In genomic region chr1:155125946-155126493, GRCh38 we compare ENCODE assay signal across 3 cellular contexts.
TF ChIP-seq lines count a peak whose summit lies in the region.

No MANE protein-coding gene starts in this region.

TF ChIP-seq in A549, 52 proteins besides CTCF, POLR2A, EP300 and RAD21:
- TF ChIP-seq HOXB5 (CRISPR knock-in tag; IDR thresholded peaks at IDR 0.05) (0 out of 2 replicates have a peak, but pooled peaks have one; percentile 5), ESRRA (IDR thresholded peaks at IDR 0.05; ENCODE audit: borderline replicate concordance, low read length) (no peak), BHLHE40 (IDR thresholded peaks at IDR 0.05; ENCODE audit: low read depth, low read length) (no peak), GATA3 (IDR thresholded peaks at IDR 0.05; ENCODE audit: borderline replicate concordance) (no peak), NR3C1 (IDR thresholded peaks at IDR 0.05) (no peak), HES2 (IDR thresholded peaks at IDR 0.05) (no peak)

TF ChIP-seq in endothelial cell of umbilical vein, 7 proteins besides CTCF, POLR2A, EP300 and RAD21:
- TF ChIP-seq JUN (IDR thresholded peaks at IDR 0.05; ENCODE audit: borderline replicate concordance, insufficient read depth, insufficient read length, low read depth), result no peak
- TF ChIP-seq GATA2 (IDR thresholded peaks at IDR 0.05; ENCODE audit: insufficient read depth, insufficient read length, low read depth, low read length), result no peak
- no peak for TF ChIP-seq MYC (IDR thresholded peaks at IDR 0.05; ENCODE audit: low read depth, low read length)
- TF ChIP-seq MAX (IDR thresholded peaks at IDR 0.05; ENCODE audit: insufficient read depth, insufficient read length), result no peak
- no peak for TF ChIP-seq FOS (IDR thresholded peaks at IDR 0.05; ENCODE audit: borderline replicate concordance, insufficient read depth, low read length)
- TF ChIP-seq POLR2AphosphoS5 (IDR thresholded peaks at IDR 0.05; ENCODE audit: insufficient read depth, low read depth, low read length), result no peak
- no peak for TF ChIP-seq EZH2 (IDR thresholded peaks at IDR 0.05; ENCODE audit: borderline replicate concordance, low read depth, low read length, severe bottlenecking)
TF ChIP-seq in endothelial cell of umbilical vein: peak in this region for 0.

TF ChIP-seq in SK-N-SH, 30 proteins besides CTCF, POLR2A, EP300 and RAD21:
- TF ChIP-seq RCOR1 (IDR thresholded peaks at IDR 0.05; ENCODE audit: low read length), result no peak
- TF ChIP-seq POLR2AphosphoS5 (IDR thresholded peaks at IDR 0.05; ENCODE audit: low read depth, low read length), result no peak
- no peak for TF ChIP-seq MXI1 (IDR thresholded peaks at IDR 0.05; ENCODE audit: low read depth, low read length)
- TF ChIP-seq USF1 (IDR thresholded peaks at IDR 0.05; ENCODE audit: borderline replicate concordance, low read depth), result no peak
- TF ChIP-seq SIN3A (IDR thresholded peaks at IDR 0.05; ENCODE audit: borderline replicate concordance, low read depth, low read length), result no peak
- TF ChIP-seq CHD2 (IDR thresholded peaks at IDR 0.05; ENCODE audit: low read length, partially characterized antibody), result no peak
- no peak for TF ChIP-seq IRF3 (IDR thresholded peaks at IDR 0.05; ENCODE audit: low read depth, low read length)
- no peak for TF ChIP-seq ZBTB33 (IDR thresholded peaks at IDR 0.05; ENCODE audit: borderline replicate concordance, low read depth)
- no peak for TF ChIP-seq TAF1 (IDR thresholded peaks at IDR 0.05; ENCODE audit: borderline replicate concordance, low read depth, low read length)
- TF ChIP-seq TCF12 (IDR thresholded peaks at IDR 0.05), result no peak
- TF ChIP-seq NRF1 (IDR thresholded peaks at IDR 0.05; ENCODE audit: low read depth, low read length), result no peak
- no peak for TF ChIP-seq TEAD4 (IDR thresholded peaks at IDR 0.05; ENCODE audit: borderline replicate concordance, insufficient read depth)
- TF ChIP-seq REST (IDR thresholded peaks at IDR 0.05; ENCODE audit: low read depth, low read length), result no peak
- no peak for TF ChIP-seq FOXJ3 (CRISPR knock-in tag; IDR thresholded peaks at IDR 0.05)
